ENCODE assay signal across 24 cellular contexts in genomic region chr11:123184531-123184930, GRCh38. TPM values are rescaled to one million over a fixed set of nuclear protein-coding genes. Genes with fewer than 3 reads are reported as not detected.
DNase-seq lines count a peak whose midpoint lies in the region; ATAC-seq and TF ChIP-seq lines count a peak whose summit lies in the region.
"Had no signal": no experiment of that assay in that cellular context is flagged by ENCODE, and none has a peak within 500 bp of the region (broad histone marks: within the 10 kb centered on the region; RNA-seq: fewer than 3 reads in every experiment).

No MANE protein-coding gene starts in this region.

- WGBS in testis, 2 donors, result 66 to 72% methylated on average over 6 of the region's 6 CpGs

- H3K27ac ChIP-seq in HEK293 (ENCODE audit: extremely low read depth, low read depth, low read length) (no peak overlapping the region), RWPE2 (ENCODE audit: poor library complexity, severe bottlenecking) (peak overlapping the region; percentile 67), subcutaneous abdominal adipose tissue (ENCODE audit: low read depth, low read length) (peak overlapping the region; percentile 72), testis (no peak overlapping the region)
- H3K27ac ChIP-seq: right atrium auricular region, tibial artery had no signal

- H3K36me3 ChIP-seq in HEK293 (ENCODE audit: control insufficient read depth in 2 of 2, insufficient read depth in 1 of 2, low read length in 2 of 2), result no peaks in the 10 kb centered on the region
- peaks cover 20% of the 10 kb centered on the region for H3K36me3 ChIP-seq in RWPE2 (ENCODE audit: low read depth)
- H3K36me3 ChIP-seq in subcutaneous abdominal adipose tissue (ENCODE audit: control insufficient read depth in 5 of 5, insufficient read depth in 5 of 5, low read length in 5 of 5), result no peaks in the 10 kb centered on the region
- H3K36me3 ChIP-seq in testis (ENCODE audit: low read depth, missing control alignments), result no peaks in the 10 kb centered on the region
- H3K36me3 ChIP-seq: right atrium auricular region, tibial artery had no signal

- H3K9ac ChIP-seq in subcutaneous abdominal adipose tissue (ENCODE audit: low read length in 5 of 5), result no peak overlapping the region

- H3K9me3 ChIP-seq in HEK293 (ENCODE audit: control insufficient read depth, insufficient read depth, low read depth, low read length) (no peaks in the 10 kb centered on the region), RWPE2 (ENCODE audit: severe bottlenecking) (no peaks in the 10 kb centered on the region), subcutaneous abdominal adipose tissue (ENCODE audit: control insufficient read depth in 5 of 5, low read length in 5 of 5) (no peaks in the 10 kb centered on the region), testis (no peaks in the 10 kb centered on the region)
- H3K9me3 ChIP-seq: right atrium auricular region, tibial artery had no signal

- H3K4me1 ChIP-seq in HEK293 (ENCODE audit: control insufficient read depth, insufficient read depth, low read length), result no peaks in the 10 kb centered on the region; the same call in 1 of the 2 replicates
- peaks cover 59% of the 10 kb centered on the region for H3K4me1 ChIP-seq in RWPE2 (ENCODE audit: insufficient read depth, poor library complexity, severe bottlenecking)
- peaks cover 4 to 78% (median 60%) of the 10 kb centered on the region in 5 donors for H3K4me1 ChIP-seq in subcutaneous abdominal adipose tissue (ENCODE audit: control insufficient read depth in 5 of 5, insufficient read depth in 5 of 5, low read length in 5 of 5)
- H3K4me1 ChIP-seq in testis, result peaks cover 14% of the 10 kb centered on the region
- H3K4me1 ChIP-seq: right atrium auricular region had no signal

- ATAC-seq in RWPE2 (ENCODE audit: low read depth), result no peak
- ATAC-seq: left cardiac atrium, Right ventricle myocardium inferior had no signal

- POLR2A ChIA-PET in HEK293 (lab: Yijun Ruan, JAX), result no interaction called here

- H3K4me3 ChIP-seq in HEK293 (ENCODE audit: low read depth, low read length), result no peak overlapping the region
- H3K4me3 ChIP-seq in RWPE2 (ENCODE audit: severe bottlenecking), result no peak overlapping the region
- H3K4me3 ChIP-seq in fibroblast of mammary gland (ENCODE audit: control insufficient read depth, low read depth, low read length), result no peak overlapping the region
- no peak overlapping the region for H3K4me3 ChIP-seq in subcutaneous abdominal adipose tissue (ENCODE audit: low read depth in 1 of 5, low read length in 5 of 5)
- no peak overlapping the region for H3K4me3 ChIP-seq in testis
- H3K4me3 ChIP-seq: right atrium auricular region, tibial artery had no signal

- CTCF ChIA-PET in HEK293 (lab: Yijun Ruan, JAX), result interaction anchor here (1.3 to 1.4 kb wide), 2 partner anchors 63 to 73 kb away, joined by 3 to 6 read pairs; no protein-coding TSS in a partner anchor

- H3K27me3 ChIP-seq in RWPE2 (ENCODE audit: insufficient read depth, poor library complexity, severe bottlenecking) (no peaks in the 10 kb centered on the region), subcutaneous abdominal adipose tissue (ENCODE audit: control insufficient read depth in 5 of 5, insufficient read depth in 4 of 5, low read length in 5 of 5) (peaks cover 0 to 6% (median 0%) of the 10 kb centered on the region in 5 donors), testis (no peaks in the 10 kb centered on the region)
- H3K27me3 ChIP-seq: right atrium auricular region had no signal

- DNase-seq in RWPE2 (ENCODE audit: low spot score), result no peak
- peak; percentile 63 for DNase-seq in fibroblast of mammary gland (ENCODE audit: low read depth)
- no peak for DNase-seq in NCI-H1048 (lab: John Stamatoyannopoulos, UW)
- DNase-seq in GF-D8 (lab: John Stamatoyannopoulos, UW), result no peak
- DNase-seq in testis, result no peak
- DNase-seq: activated B cell treated with CpG ODN at 0.5 μM for 24 hours; activated naive CD4-positive, alpha-beta T cell treated with anti-CD3 and anti-CD28 coated beads, Interleukin-2, amount 10 ng/mL, durations not matched to agents 7 days and 5 days; CD4-positive, alpha-beta T cell; cortex of kidney; DMS 273 treated with DMSO at 0.1 percent for 48 hours; GOT3; head of caudate nucleus; Kasumi-1; left cardiac atrium; NCI-H187 treated with DMSO at 0.1 percent for 48 hours; NCI-H69; stimulated activated CD4-positive, alpha-beta T cell treated with anti-CD3 and anti-CD28 coated beads, Interleukin-12 subunit alpha, Interleukin-12 subunit beta, amount 100 ng/mL, for 4 hours; stimulated activated CD4-positive, alpha-beta T cell treated with anti-CD3 and anti-CD28 coated beads, Interleukin-4, amount 100 ng/mL, for 4 hours; stimulated activated naive CD4-positive, alpha-beta T cell; tibial artery had no signal

- intact Hi-C loops in testis (cut with DNase I; ENCODE audit: low total_unique reads), result no loop called here

- TF ChIP-seq CTCF in HEK293 (tag by site-specific recombination; IDR thresholded peaks at IDR 0.05) (no peak), RWPE2 (IDR thresholded peaks at IDR 0.05; ENCODE audit: poor library complexity, severe bottlenecking) (no peak), fibroblast of mammary gland (conservative IDR thresholded peaks at IDR 0.05; ENCODE audit: control insufficient read depth, insufficient read depth, low read depth, low read length) (no peak), testis (IDR thresholded peaks at IDR 0.05) (no peak)

- no peak for TF ChIP-seq POLR2A in testis (IDR thresholded peaks at IDR 0.05)

TF ChIP-seq in HEK293, 187 proteins besides CTCF, POLR2A, EP300 and RAD21:
- TF ChIP-seq RBAK (tag by site-specific recombination; IDR thresholded peaks at IDR 0.05), result no peak
- TF ChIP-seq OSR2 (tag by site-specific recombination; IDR thresholded peaks at IDR 0.05), result 0 out of 2 replicates have a peak, but pooled peaks have one; percentile 17
- no peak for TF ChIP-seq GLI2 (tag by site-specific recombination; IDR thresholded peaks at IDR 0.05; ENCODE audit: borderline replicate concordance, low read depth)
- no peak for TF ChIP-seq ZNF18 (tag by site-specific recombination; IDR thresholded peaks at IDR 0.05)
- no peak for TF ChIP-seq ZNF274 (IDR thresholded peaks at IDR 0.05; ENCODE audit: low read length)
- no peak for TF ChIP-seq ZNF274 (tag by site-specific recombination; IDR thresholded peaks at IDR 0.05; ENCODE audit: borderline replicate concordance)
- no peak for TF ChIP-seq PRDM1 (tag by site-specific recombination; IDR thresholded peaks at IDR 0.05)
- TF ChIP-seq ZNF660 (tag by site-specific recombination; IDR thresholded peaks at IDR 0.05), result no peak
- TF ChIP-seq FEZF1 (tag by site-specific recombination; IDR thresholded peaks at IDR 0.05), result no peak

RNA-seq across cellular contexts. Expression of gene CLMP, which starts 10.5 kb away (rescaled TPM):
- total RNA-seq in testis, result 1 to 10 TPM; 6.0 to 6.3 TPM
- polyA plus RNA-seq in testis (ENCODE audit: insufficient read depth, low read depth, low replicate concordance), result 6.5 TPM
- total RNA-seq: activated B cell treated with CpG ODN at 0.5 μM for 24 hours had no signal

Comparison
In these comparisons a context has a peak if more than half of its experiments do, and no peak if none do; other contexts are left out.
1. H3K27ac ChIP-seq: peak in RWPE2 (single experiment) and subcutaneous abdominal adipose tissue (single experiment); none in HEK293 (single experiment) and testis (0 of 2).